7 cellular contexts compared by ENCODE assay signal in the genomic region with DNA sequence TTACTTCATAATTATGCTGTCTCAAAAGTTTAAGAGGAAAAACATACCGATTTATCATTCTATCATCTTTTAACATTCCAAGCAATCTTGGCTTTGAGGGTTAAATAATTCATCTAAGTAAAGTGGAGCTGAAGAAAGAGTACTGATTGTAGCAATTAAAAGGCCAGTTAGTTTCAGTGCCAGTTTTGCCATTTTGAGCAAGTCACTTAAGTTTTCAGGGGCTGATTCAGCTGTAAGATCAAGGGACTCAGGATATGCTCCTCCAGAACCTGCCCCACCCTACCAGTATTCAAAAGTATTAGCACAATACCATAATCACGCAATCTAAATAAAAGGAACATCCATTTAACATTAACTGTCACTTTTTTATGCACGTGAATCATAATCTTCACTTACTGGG. TPM values are rescaled to one million over a fixed set of nuclear protein-coding genes. Genes with fewer than 3 reads are reported as not detected.
DNase-seq lines count a peak whose midpoint lies in the region; ATAC-seq and TF ChIP-seq lines count a peak whose summit lies in the region.

No MANE protein-coding gene starts in this region.

- H3K4me1 ChIP-seq in Panc1 (ENCODE audit: control insufficient read depth, insufficient read depth, low read length), result peaks cover 11% of the 10 kb centered on the region; the same call in 1 of the 2 replicates

- peaks cover 7% of the 10 kb centered on the region for H3K27me3 Mint-ChIP-seq in endothelial cell (ENCODE audit: unreplicated experiment)

- no peaks in the 10 kb centered on the region for H3K27me3 ChIP-seq in Panc1 (ENCODE audit: control insufficient read depth, insufficient read depth, low read length)
- H3K27me3 ChIP-seq in WERI-Rb-1 (ENCODE audit: insufficient read depth, low read depth, severe bottlenecking), result no peaks in the 10 kb centered on the region

- H3K4me3 ChIP-seq in GM12875 (ENCODE audit: low read depth, low read length) (peak overlapping the region; percentile 87), Panc1 (ENCODE audit: low read depth in 2 of 2, low read length in 2 of 2) (peak overlapping the region; percentile 78 to 90), retinal pigment epithelial cell (ENCODE audit: low read length) (peak overlapping the region; percentile 85), WERI-Rb-1 (ENCODE audit: low read depth, low read length) (no peak overlapping the region)

- BruUV-seq in Panc1 (replicated peaks; lab: Mats Ljungman, UMichigan), result TSS peak; percentile 47

- peaks cover 39% of the 10 kb centered on the region for H3K36me3 ChIP-seq in Panc1 (ENCODE audit: control insufficient read depth, insufficient read depth, low read length)
- peaks cover 34% of the 10 kb centered on the region for H3K36me3 ChIP-seq in WERI-Rb-1

- TF ChIP-seq CTCF in GM12875 (IDR thresholded peaks at IDR 0.05; ENCODE audit: borderline replicate concordance, insufficient read depth, low read depth, low read length), result no peak
- TF ChIP-seq CTCF in Panc1 (IDR thresholded peaks at IDR 0.05), result no peak
- TF ChIP-seq CTCF in endothelial cell (IDR thresholded peaks at IDR 0.05; ENCODE audit: unreplicated experiment), result no peak
- no peak for TF ChIP-seq CTCF in retinal pigment epithelial cell (conservative IDR thresholded peaks at IDR 0.05; ENCODE audit: low read depth, low read length)
- TF ChIP-seq CTCF in WERI-Rb-1 (IDR thresholded peaks at IDR 0.05; ENCODE audit: low read depth, low read length), result no peak

- in situ Hi-C loops in Panc1 (cut with HindIII; ENCODE audit: low pct_unique_long_range_greater_than_20kb, low sequenced_read_pairs), result no loop called here

- no peak overlapping the region for H3K27ac Mint-ChIP-seq in endothelial cell (ENCODE audit: unreplicated experiment)

- H3K9me3 ChIP-seq in Panc1 (ENCODE audit: control insufficient read depth, insufficient read depth, low read depth, low read length) (no peaks in the 10 kb centered on the region), WERI-Rb-1 (ENCODE audit: severe bottlenecking) (no peaks in the 10 kb centered on the region)

- H3K4me1 Mint-ChIP-seq in endothelial cell (ENCODE audit: unreplicated experiment), result peaks cover 17% of the 10 kb centered on the region

- CTCF ChIA-PET in Panc1 (lab: Charles Lee), result no interaction called here

- DNase-seq in Panc1 (ENCODE audit: low read depth, low spot score) (no peak), endothelial cell (ENCODE audit: low spot score) (no peak), retinal pigment epithelial cell (ENCODE audit: low read depth) (no peak), WERI-Rb-1 (no peak), NCI-H748 (lab: John Stamatoyannopoulos, UW; ENCODE audit: unreplicated experiment) (no peak)

- intact Hi-C loops in Panc1 (cut with micrococcal nuclease; ENCODE audit: unreplicated experiment), result no loop called here

- ATAC-seq in Panc1 (no peak), HG03457 (IDR thresholded peaks at IDR 0.05; ENCODE audit: unreplicated experiment) (no peak)

- H3K4me3 Mint-ChIP-seq in endothelial cell (ENCODE audit: unreplicated experiment), result peak overlapping the region; percentile 98

- POLR2A ChIA-PET in Panc1 (lab: Charles Lee), result no interaction called here

- H3K27ac ChIP-seq in Panc1 (ENCODE audit: low read length) (peak overlapping the region; percentile 98; the same call in 1 of the 2 replicates), WERI-Rb-1 (no peak overlapping the region)

- H3K9me3 Mint-ChIP-seq in endothelial cell (ENCODE audit: unreplicated experiment), result no peaks in the 10 kb centered on the region

- no peaks in the 10 kb centered on the region for H3K36me3 Mint-ChIP-seq in endothelial cell (ENCODE audit: low read depth, unreplicated experiment)

RNA-seq across cellular contexts. Expression of gene SS18, which starts 1.9 kb away (rescaled TPM):
- total RNA-seq in Panc1 (2021; ENCODE audit: unreplicated experiment) (99.1 TPM), endothelial cell (ENCODE audit: unreplicated experiment) (94.6 TPM)
- 90.0 TPM for polyA plus RNA-seq in Panc1 (2012; ENCODE audit: insufficient read length)

RNA-seq across cellular contexts. Expression of gene PSMA8, which starts 45.2 kb away (rescaled TPM):
- not detected for total RNA-seq in Panc1 (2021; ENCODE audit: unreplicated experiment)
- not detected for polyA plus RNA-seq in Panc1 (2012; ENCODE audit: insufficient read length)
- not detected for total RNA-seq in endothelial cell (ENCODE audit: unreplicated experiment)
